8 cellular contexts compared by ENCODE assay signal in genomic region chr3:170867143-170867542, GRCh38. TPM values are rescaled to one million over a fixed set of nuclear protein-coding genes. Genes with fewer than 3 reads are reported as not detected.
A peak's percentile ranks its signal among the peaks of the same experiment; 100 is the strongest.
DNase-seq lines count a peak whose midpoint lies in the region; ATAC-seq lines count a peak whose summit lies in the region.

No MANE protein-coding gene starts in this region.

- H3K4me1 Mint-ChIP-seq in activated T-helper 2 cell treated with anti-CD3 and anti-CD28 coated beads, Interferon-gamma antibody, Interleukin-2, Interleukin-4, amounts not matched to agents 10 μg/mL and 5 μg/mL and 100 μg/mL, durations not matched to agents 14 hours and 24 hours and 36 hours (ENCODE audit: low read depth), result peaks cover 12% of the 10 kb centered on the region
- peaks cover 20 to 39% (median 37%) of the 10 kb centered on the region in 3 donors for H3K4me1 Mint-ChIP-seq in naive B cell

- H3K4me3 Mint-ChIP-seq in activated T-helper 2 cell treated with anti-CD3 and anti-CD28 coated beads, Interferon-gamma antibody, Interleukin-2, Interleukin-4, amounts not matched to agents 10 μg/mL and 5 μg/mL and 100 μg/mL, durations not matched to agents 14 hours and 24 hours and 36 hours (ENCODE audit: low read depth), result peak overlapping the region; percentile 71
- peak overlapping the region; percentile 32 to 67 (median 56) for H3K4me3 Mint-ChIP-seq in naive B cell

- H3K9me3 Mint-ChIP-seq in activated T-helper 2 cell treated with anti-CD3 and anti-CD28 coated beads, Interferon-gamma antibody, Interleukin-2, Interleukin-4, amounts not matched to agents 10 μg/mL and 5 μg/mL and 100 μg/mL, durations not matched to agents 14 hours and 24 hours and 36 hours, result no peaks in the 10 kb centered on the region
- H3K9me3 Mint-ChIP-seq in naive B cell, result peaks cover 0 to 1% (median 0%) of the 10 kb centered on the region in 7 donors

- ATAC-seq in HG03103 (IDR thresholded peaks at IDR 0.05; ENCODE audit: low read depth, unreplicated experiment) (peak; percentile 24), naive B cell (ENCODE audit: low read depth in 2 of 2) (peak; percentile 61 to 63), HG02970 (IDR thresholded peaks at IDR 0.05; ENCODE audit: low FRiP score, unreplicated experiment) (no peak)

- no peaks in the 10 kb centered on the region for H3K27me3 Mint-ChIP-seq in activated T-helper 2 cell treated with anti-CD3 and anti-CD28 coated beads, Interferon-gamma antibody, Interleukin-2, Interleukin-4, amounts not matched to agents 10 μg/mL and 5 μg/mL and 100 μg/mL, durations not matched to agents 14 hours and 24 hours and 36 hours (ENCODE audit: low read depth)
- H3K27me3 Mint-ChIP-seq in naive B cell, result no peaks in the 10 kb centered on the region

- peak overlapping the region; percentile 58 for H3K27ac Mint-ChIP-seq in activated T-helper 2 cell treated with anti-CD3 and anti-CD28 coated beads, Interferon-gamma antibody, Interleukin-2, Interleukin-4, amounts not matched to agents 10 μg/mL and 5 μg/mL and 100 μg/mL, durations not matched to agents 14 hours and 24 hours and 36 hours
- H3K27ac Mint-ChIP-seq in naive B cell, result peak overlapping the region; percentile 31 to 85 (median 72)

- H3K36me3 Mint-ChIP-seq in activated T-helper 2 cell treated with anti-CD3 and anti-CD28 coated beads, Interferon-gamma antibody, Interleukin-2, Interleukin-4, amounts not matched to agents 10 μg/mL and 5 μg/mL and 100 μg/mL, durations not matched to agents 14 hours and 24 hours and 36 hours (ENCODE audit: low read depth), result peaks cover 59% of the 10 kb centered on the region
- peaks cover 9 to 27% of the 10 kb centered on the region in 2 donors for H3K36me3 Mint-ChIP-seq in naive B cell

- peak; percentile 9 for DNase-seq in ELF-1 (ENCODE audit: low read depth, low spot score)
- no peak for DNase-seq in activated T-helper 2 cell treated with anti-CD3 and anti-CD28 coated beads, Interferon-gamma antibody, Interleukin-2, Interleukin-4, amounts not matched to agents 10 μg/mL and 5 μg/mL and 100 μg/mL, durations not matched to agents 14 hours and 24 hours and 36 hours (ENCODE audit: low spot score)
- DNase-seq in naive B cell, result peak; percentile 72
- DNase-seq in anterior cingulate cortex (lab: John Stamatoyannopoulos, UW), result no peak
- DNase-seq in stimulated activated CD4-positive, alpha-beta T cell treated with anti-CD3 and anti-CD28 coated beads, Interleukin-15, amount 100 ng/mL, for 24 hours, result no peak
- DNase-seq in stimulated activated CD4-positive, alpha-beta T cell treated with anti-CD3 and anti-CD28 coated beads, Interleukin-12 subunit alpha, Interleukin-12 subunit beta, amount 100 ng/mL, for 4 hours, result no peak

- intact Hi-C loops in activated T-helper 2 cell treated with anti-CD3 and anti-CD28 coated beads, Interferon-gamma antibody, Interleukin-2, Interleukin-4, amounts not matched to agents 10 μg/mL and 5 μg/mL and 100 μg/mL, durations not matched to agents 14 hours and 24 hours and 36 hours (cut with micrococcal nuclease), result no loop called here

RNA-seq across cellular contexts. Expression of gene RPL22L1, which starts 2.9 kb away (rescaled TPM):
- total RNA-seq in activated T-helper 2 cell treated with anti-CD3 and anti-CD28 coated beads, Interferon-gamma antibody, Interleukin-2, Interleukin-4, amounts not matched to agents 10 μg/mL and 5 μg/mL and 100 μg/mL, durations not matched to agents 14 hours and 24 hours and 36 hours, result 165 and 173 TPM in 2 replicates
- 100 to 1,000 TPM in 3 of 6 donors, 10 to 100 TPM in 3; 35.0 to 142 (median 101) TPM for polyA plus RNA-seq in naive B cell (ENCODE audit: low read depth in 6 of 6)

RNA-seq across cellular contexts. Expression of gene EIF5A2, which starts 41.3 kb away (rescaled TPM):
- 9.8 and 10.8 TPM in 2 replicates for total RNA-seq in activated T-helper 2 cell treated with anti-CD3 and anti-CD28 coated beads, Interferon-gamma antibody, Interleukin-2, Interleukin-4, amounts not matched to agents 10 μg/mL and 5 μg/mL and 100 μg/mL, durations not matched to agents 14 hours and 24 hours and 36 hours
- 1 to 10 TPM; 4.4 to 6.6 (median 5.8) TPM for polyA plus RNA-seq in naive B cell (ENCODE audit: low read depth in 6 of 6)

Comparison
In these comparisons a context has a peak if more than half of its experiments do, and no peak if none do; other contexts are left out.
1. DNase-seq: peak in ELF-1 (single experiment) and naive B cell (single experiment); none in activated T-helper 2 cell treated with anti-CD3 and anti-CD28 coated beads, Interferon-gamma antibody, Interleukin-2, Interleukin-4, amounts not matched to agents 10 μg/mL and 5 μg/mL and 100 μg/mL, durations not matched to agents 14 hours and 24 hours and 36 hours (single experiment), anterior cingulate cortex (0 of 58), stimulated activated CD4-positive, alpha-beta T cell treated with anti-CD3 and anti-CD28 coated beads, Interleukin-15, amount 100 ng/mL, for 24 hours (single experiment) and stimulated activated CD4-positive, alpha-beta T cell treated with anti-CD3 and anti-CD28 coated beads, Interleukin-12 subunit alpha, Interleukin-12 subunit beta, amount 100 ng/mL, for 4 hours (single experiment).